In the genomic region with DNA sequence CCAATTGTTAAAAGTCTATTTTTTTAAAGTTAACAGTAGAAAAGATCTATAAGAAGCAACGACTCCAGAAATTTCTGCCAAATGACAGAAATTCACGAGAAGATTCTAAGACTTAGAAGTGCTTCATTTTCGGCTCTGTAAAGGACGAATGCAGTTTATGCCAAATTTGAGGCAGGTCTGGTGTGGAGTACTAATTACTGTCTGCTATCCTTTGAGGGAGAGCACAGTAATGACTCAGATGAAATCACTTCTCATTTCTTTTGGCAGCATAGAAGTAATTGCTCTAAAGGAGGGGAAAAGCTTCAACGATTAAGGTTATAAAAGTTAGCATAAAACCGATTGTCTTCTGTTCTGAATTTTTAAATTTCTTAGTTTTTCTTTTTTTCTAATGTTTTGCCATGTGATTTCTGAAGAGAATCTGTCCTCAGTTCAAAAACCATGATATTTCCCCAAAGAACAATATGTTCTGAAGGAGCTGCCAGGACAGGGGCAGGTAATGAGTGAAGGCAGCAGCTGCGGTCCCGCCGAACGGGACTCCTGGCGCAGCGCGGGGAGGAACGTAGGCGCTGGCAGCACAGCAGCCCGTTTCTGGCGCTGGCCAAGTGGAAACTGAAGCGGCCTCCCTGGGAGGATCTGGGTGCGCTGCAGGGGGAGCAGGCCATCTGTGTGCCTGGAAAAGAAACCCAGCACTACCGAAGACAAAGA, we compare ENCODE assay signal across 8 cellular contexts. TPM values are rescaled to one million over a fixed set of nuclear protein-coding genes. Genes with fewer than 3 reads are reported as not detected.
DNase-seq lines count a peak whose midpoint lies in the region; ATAC-seq and TF ChIP-seq lines count a peak whose summit lies in the region.

No MANE protein-coding gene starts in this region.

- ATAC-seq in HG03095 (IDR thresholded peaks at IDR 0.05; ENCODE audit: unreplicated experiment) (no peak), HG03342 (IDR thresholded peaks at IDR 0.05; ENCODE audit: unreplicated experiment) (no peak)

- CTCF ChIA-PET in Calu3 (lab: Charles Lee): interaction anchor here (0.9 to 1.1 kb wide), 2 partner anchors 24 to 132 kb away, joined by 4 to 5 read pairs; no protein-coding TSS in a partner anchor

- H3K4me3 Mint-ChIP-seq in Calu3 (ENCODE audit: low read depth, unreplicated experiment): peak overlapping the region; percentile 62

- H3K4me3 ChIP-seq in duodenal mucosa (ENCODE audit: low read depth in 1 of 2, low read length in 2 of 2): peak overlapping the region; percentile 16 to 55

- BruUV-seq in Calu3 (replicated peaks; lab: Mats Ljungman, UMichigan): no TSS peak

- H3K36me3 ChIP-seq in duodenal mucosa (ENCODE audit: control insufficient read depth in 1 of 2, insufficient read depth in 2 of 2, low read length in 2 of 2): no peaks in the 10 kb centered on the region

- peaks cover 2 to 5% of the 10 kb centered on the region in 2 donors for H3K27me3 ChIP-seq in duodenal mucosa (ENCODE audit: control insufficient read depth in 1 of 2, insufficient read depth in 2 of 2, low read length in 2 of 2)

- H3K27ac Mint-ChIP-seq in Calu3 (ENCODE audit: unreplicated experiment): no peak overlapping the region

- DNase-seq in Calu3 (peak; percentile 66), NCI-H526 (lab: John Stamatoyannopoulos, UW) (peak; percentile 68 to 84), myocyte (ENCODE audit: low read depth) (peak; percentile 76), NCI-H2196 treated with DMSO at 0.1 percent for 48 hours (lab: John Stamatoyannopoulos, UW; ENCODE audit: unreplicated experiment) (no peak), SIG-M5 treated with dmso at 0.1 percent for 504 hours (lab: John Stamatoyannopoulos, UW; ENCODE audit: unreplicated experiment) (no peak)

- H3K4me1 ChIP-seq in duodenal mucosa (ENCODE audit: control insufficient read depth in 1 of 2, insufficient read depth in 2 of 2, low read length in 2 of 2): no peaks in the 10 kb centered on the region

- no peak overlapping the region for H3K9ac ChIP-seq in duodenal mucosa (ENCODE audit: low read depth in 1 of 2, low read length in 2 of 2)

- no peaks in the 10 kb centered on the region for H3K36me3 Mint-ChIP-seq in Calu3 (ENCODE audit: insufficient read depth, unreplicated experiment)

- H3K4me1 Mint-ChIP-seq in Calu3 (ENCODE audit: low read depth, unreplicated experiment): peaks cover 14% of the 10 kb centered on the region

- peaks cover 27% of the 10 kb centered on the region for H3K27me3 Mint-ChIP-seq in Calu3 (ENCODE audit: unreplicated experiment)

- H3K9me3 ChIP-seq in duodenal mucosa (ENCODE audit: control insufficient read depth in 1 of 2, low read length in 2 of 2): peaks cover 0 to 5% of the 10 kb centered on the region in 2 donors

- no peaks in the 10 kb centered on the region for H3K9me3 Mint-ChIP-seq in Calu3 (ENCODE audit: low read depth, unreplicated experiment)

- no peak overlapping the region for H3K27ac ChIP-seq in duodenal mucosa (ENCODE audit: low read depth, low read length)

- intact Hi-C loops in Calu3 (cut with micrococcal nuclease; ENCODE audit: unreplicated experiment): loop anchor here (2.0 kb wide), 1 partner anchor 140 kb away; no protein-coding TSS in a partner anchor

- TF ChIP-seq CTCF in Calu3 (IDR thresholded peaks at IDR 0.05; ENCODE audit: unreplicated experiment): no peak

RNA-seq across cellular contexts. Expression of gene G6PC2, which starts 11.5 kb away (rescaled TPM):
- total RNA-seq in Calu3 (2022) (not detected in 2 replicates), myocyte (not detected in 2 replicates)
- polyA plus RNA-seq in myocyte (2012): not detected

RNA-seq across cellular contexts. Expression of gene SPC25, which starts 22.4 kb away (rescaled TPM):
- total RNA-seq in Calu3 (2022): 60.2 and 77.0 TPM in 2 replicates
- total RNA-seq in myocyte: 0.24 TPM in 1 of 2 replicates, not detected in the other
- polyA plus RNA-seq in myocyte (2012): 0.10 TPM

Comparison
In these comparisons a context has a peak if more than half of its experiments do, and no peak if none do; other contexts are left out.
1. DNase-seq: peak in Calu3 (single experiment), NCI-H526 (2 of 2) and myocyte (single experiment); none in NCI-H2196 treated with DMSO at 0.1 percent for 48 hours (single experiment) and SIG-M5 treated with dmso at 0.1 percent for 504 hours (single experiment).
2. RNA of gene SPC25, which starts 22.4 kb away (total RNA-seq): 60.2 to 77.0 TPM in Calu3; 0.24 TPM in myocyte; every median in the first group is over 10 times any median in the second.